ENCODE assay signal across 8 cellular contexts in the genomic region with DNA sequence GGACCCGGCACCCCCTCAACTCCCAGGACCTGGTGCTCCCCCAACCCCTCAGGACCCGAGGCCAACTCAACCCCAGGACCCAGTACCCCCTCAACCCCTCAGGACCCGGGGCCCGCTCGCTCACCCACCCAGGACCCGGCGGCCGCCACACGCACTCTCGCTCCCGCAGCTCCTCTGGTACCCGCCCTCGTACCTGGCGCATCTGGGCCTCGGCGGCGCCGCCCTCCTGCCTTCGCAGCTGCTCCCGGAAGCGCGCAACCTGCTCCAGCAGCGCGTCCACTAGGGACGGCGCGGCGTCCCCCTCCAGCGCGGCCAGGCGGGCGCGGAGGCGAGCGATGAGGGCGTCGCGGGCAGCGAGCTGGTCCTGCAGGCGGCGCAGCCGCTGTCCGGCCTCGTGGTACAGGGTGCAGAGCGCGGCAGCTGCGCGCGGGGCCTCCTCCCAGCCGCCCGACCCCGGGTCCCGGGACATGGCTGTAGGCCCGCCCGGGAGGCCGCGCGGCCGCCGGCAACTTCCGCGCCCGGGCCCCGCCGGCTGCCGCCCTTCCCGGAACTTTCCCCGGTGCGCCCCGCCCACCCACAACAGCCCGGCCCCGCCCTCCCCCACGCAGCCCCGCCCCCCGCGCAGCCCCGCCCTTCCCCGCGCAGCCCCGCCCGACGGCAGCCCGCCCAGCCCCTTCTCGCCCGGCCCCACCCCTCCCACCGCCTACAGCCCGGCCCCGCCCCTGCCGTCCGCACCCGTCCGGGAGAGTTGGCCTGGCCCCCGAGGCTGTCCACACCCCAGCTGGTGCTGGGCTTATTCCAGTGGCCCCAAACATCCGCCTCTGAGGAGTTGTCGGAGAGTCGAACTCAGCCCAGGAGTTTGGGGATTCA. TPM values are rescaled to one million over a fixed set of nuclear protein-coding genes. Genes with fewer than 3 reads are reported as not detected.
DNase-seq lines count a peak whose midpoint lies in the region; TF ChIP-seq lines count a peak whose summit lies in the region.

A gene with protein sequence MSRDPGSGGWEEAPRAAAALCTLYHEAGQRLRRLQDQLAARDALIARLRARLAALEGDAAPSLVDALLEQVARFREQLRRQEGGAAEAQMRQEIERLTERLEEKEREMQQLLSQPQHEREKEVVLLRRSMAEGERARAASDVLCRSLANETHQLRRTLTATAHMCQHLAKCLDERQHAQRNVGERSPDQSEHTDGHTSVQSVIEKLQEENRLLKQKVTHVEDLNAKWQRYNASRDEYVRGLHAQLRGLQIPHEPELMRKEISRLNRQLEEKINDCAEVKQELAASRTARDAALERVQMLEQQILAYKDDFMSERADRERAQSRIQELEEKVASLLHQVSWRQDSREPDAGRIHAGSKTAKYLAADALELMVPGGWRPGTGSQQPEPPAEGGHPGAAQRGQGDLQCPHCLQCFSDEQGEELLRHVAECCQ (minus strand): TSS at position 516 of the 870 bp plus-strand sequence. CDS start 47 bp downstream, at position 469.

- H3K27ac Mint-ChIP-seq in Caco-2 (ENCODE audit: unreplicated experiment), result peak within 1 kb of the TSS; percentile 49

- H3K27ac ChIP-seq in neuronal stem cell (replicated peaks; ENCODE audit: low read length), result peak within 1 kb of the TSS; percentile 64

- H3K9ac ChIP-seq in neuronal stem cell (ENCODE audit: low read depth, low read length, poor library complexity), result peak within 1 kb of the TSS; percentile 95

- no peaks in the 10 kb centered on the region for H3K27me3 Mint-ChIP-seq in Caco-2 (ENCODE audit: insufficient read depth, unreplicated experiment)

- intact Hi-C loops in Caco-2 (cut with micrococcal nuclease; ENCODE audit: unreplicated experiment), result loop anchor here (1.0 kb wide), 1 partner anchor 36 kb away; no protein-coding TSS in a partner anchor

- peaks cover 21% of the 10 kb centered on the region for H3K4me1 ChIP-seq in Caco-2
- H3K4me1 ChIP-seq in neuronal stem cell (ENCODE audit: control insufficient read depth in 2 of 2, insufficient read depth in 1 of 2, low read depth in 1 of 2, low read length in 2 of 2), result peaks cover 4 to 10% of the 10 kb centered on the region in 2 donors

- H3K36me3 Mint-ChIP-seq in Caco-2 (ENCODE audit: insufficient read depth, unreplicated experiment), result no peaks in the 10 kb centered on the region

- peaks cover 13% of the 10 kb centered on the region for H3K4me1 Mint-ChIP-seq in Caco-2 (ENCODE audit: low read depth, unreplicated experiment)

- BruUV-seq in Caco-2 (replicated peaks; lab: Mats Ljungman, UMichigan), result no TSS peak

- DNase-seq in Caco-2, result peak; percentile 83 to 87
- peak; percentile 99 for DNase-seq in GM20000 (ENCODE audit: low spot score)
- DNase-seq in HuH-7 (ENCODE audit: low spot score), result peak; percentile 89
- DNase-seq in activated gamma-delta T cell treated with anti-CD3 and anti-CD28 coated beads, Interleukin-2, amount 50 U/mL, for 16 hours (ENCODE audit: low read depth), result peak; percentile 68
- peak; percentile 59 for DNase-seq in foreskin melanocyte
- DNase-seq in neuronal stem cell (ENCODE audit: low spot score), result peak; percentile 71

- TF ChIP-seq CTCF in Caco-2 (IDR thresholded peaks at IDR 0.05; ENCODE audit: insufficient read depth in 1 of 2, low read depth in 1 of 2, low read length in 1 of 2, severe bottlenecking in 1 of 2, unreplicated experiment in 1 of 2) (no peak), GM20000 (IDR thresholded peaks at IDR 0.05; ENCODE audit: extremely low read depth, missing control alignments) (no peak), subcutaneous adipose tissue (IDR thresholded peaks at IDR 0.05; ENCODE audit: low read depth) (no peak)

- peak within 1 kb of the TSS; percentile 73 for H3K4me2 ChIP-seq in neuronal stem cell (ENCODE audit: insufficient read depth, low read length, poor library complexity, severe bottlenecking)

- WGBS in neuronal stem cell (ENCODE audit: extremely low coverage in 2 of 2, insufficient read length in 2 of 2, insufficient replicate concordance in 1 of 2), 2 donors, result no CpG with 5 or more reads among the region's 96 CpGs

- H3K27me3 ChIP-seq in Caco-2 (replicated peaks; ENCODE audit: control insufficient read depth, insufficient read depth, low read length), result no peaks in the 10 kb centered on the region
- H3K27me3 ChIP-seq in neuronal stem cell (ENCODE audit: control insufficient read depth in 3 of 3, insufficient read depth in 3 of 3, low read depth in 1 of 3, low read length in 3 of 3), result no peaks in the 10 kb centered on the region

- peak within 1 kb of the TSS; percentile 89 for H3K14ac ChIP-seq in neuronal stem cell (ENCODE audit: low read length)

- peak within 1 kb of the TSS; percentile 83 for H3K4me3 ChIP-seq in Caco-2 (ENCODE audit: low read depth, low read length)
- H3K4me3 ChIP-seq in neuronal stem cell (ENCODE audit: low read length in 2 of 2), result peak within 1 kb of the TSS; percentile 92 to 95

- peak within 1 kb of the TSS; percentile 81 for H2BK15ac ChIP-seq in neuronal stem cell (ENCODE audit: low read length)

- H3K9me3 Mint-ChIP-seq in Caco-2 (ENCODE audit: unreplicated experiment), result no peaks in the 10 kb centered on the region

- H2BK12ac ChIP-seq in neuronal stem cell (ENCODE audit: low read length), result peak within 1 kb of the TSS; percentile 58

- peaks cover 13% of the 10 kb centered on the region for H3K79me1 ChIP-seq in neuronal stem cell (ENCODE audit: low read depth, low read length)

- CTCF ChIA-PET in Caco-2 (lab: Charles Lee), result no interaction called here

- POLR2A ChIA-PET in Caco-2 (lab: Charles Lee), result interaction anchor here (0.5 to 0.6 kb wide), 3 partner anchors 63 to 884 kb away, joined by 3 to 7 read pairs (median 5); no protein-coding TSS in a partner anchor

- peak within 1 kb of the TSS; percentile 74 for H3K4me3 Mint-ChIP-seq in Caco-2 (ENCODE audit: unreplicated experiment)

- H3K36me3 ChIP-seq in Caco-2 (ENCODE audit: control insufficient read depth, insufficient read depth, low read length), result no peaks in the 10 kb centered on the region
- H3K36me3 ChIP-seq in neuronal stem cell (replicated peaks in 1 of 2; ENCODE audit: control insufficient read depth in 2 of 2, insufficient read depth in 2 of 2, low read length in 2 of 2), result peaks cover 0 to 15% of the 10 kb centered on the region in 2 donors

- H3K9me3 ChIP-seq in Caco-2 (no peaks in the 10 kb centered on the region), neuronal stem cell (replicated peaks in 1 of 2; ENCODE audit: control insufficient read depth in 2 of 2, insufficient read depth in 1 of 2, low read depth in 1 of 2, low read length in 2 of 2) (no peaks in the 10 kb centered on the region)

- peak within 1 kb of the TSS; percentile 97 for H3K18ac ChIP-seq in neuronal stem cell (ENCODE audit: low read length)

- H3K4ac ChIP-seq in neuronal stem cell (ENCODE audit: low read length), result no peak within 1 kb of the TSS

- peak within 1 kb of the TSS; percentile 99 for H3K23ac ChIP-seq in neuronal stem cell (ENCODE audit: low read depth, low read length, poor library complexity)

- peak within 1 kb of the TSS; percentile 81 for H2AK5ac ChIP-seq in neuronal stem cell (ENCODE audit: low read depth, low read length)

- peak within 1 kb of the TSS; percentile 94 for H2AFZ ChIP-seq in neuronal stem cell (ENCODE audit: low read length)

- H4K91ac ChIP-seq in neuronal stem cell (ENCODE audit: low read depth, low read length, poor library complexity), result no peak within 1 kb of the TSS

- TF ChIP-seq POLR2A in Raji (IDR thresholded peaks at IDR 0.05; ENCODE audit: insufficient read depth, low read depth, low read length), result peak; percentile 93

- H2BK5ac ChIP-seq in neuronal stem cell (ENCODE audit: low read length), result peak within 1 kb of the TSS; percentile 75

- peak within 1 kb of the TSS; percentile 65 for H4K8ac ChIP-seq in neuronal stem cell (ENCODE audit: low read depth, low read length)

- H2BK120ac ChIP-seq in neuronal stem cell (ENCODE audit: low read depth, low read length), result no peak within 1 kb of the TSS

RNA-seq across cellular contexts. Expression of the gene that starts here (rescaled TPM):
- total RNA-seq in Caco-2 (2022), result 35.8 and 36.3 TPM in 2 replicates
- polyA plus RNA-seq in neuronal stem cell (2013, experiment 1 of 2), result 14.8 TPM
- 15.1 TPM for polyA plus RNA-seq in neuronal stem cell (2013, experiment 2 of 2)
- 10 to 100 TPM; 25.6 to 88.2 (median 51.5) TPM for total RNA-seq in subcutaneous adipose tissue

Comparison
In these comparisons a context has a peak if more than half of its experiments do, and no peak if none do; other contexts are left out.
1. Peak in every context shown above with its lines: DNase-seq, H3K4me3 ChIP-seq and H3K27ac ChIP-seq.